In genomic region chr2:36059684-36060083, GRCh38 we compare ENCODE assay signal across 1 cellular context.
TF ChIP-seq lines count a peak whose summit lies in the region.

No MANE protein-coding gene starts in this region.

TF ChIP-seq in H1, 55 proteins besides CTCF, POLR2A, EP300 and RAD21 (continued from another document):
- TF ChIP-seq JUND (IDR thresholded peaks at IDR 0.05; ENCODE audit: low read length) (no peak), ATF2 (IDR thresholded peaks at IDR 0.05; ENCODE audit: low read length) (no peak), BRCA1 (IDR thresholded peaks at IDR 0.05; ENCODE audit: low read depth, low read length) (no peak), SP4 (IDR thresholded peaks at IDR 0.05; ENCODE audit: low read length) (no peak), SIRT6 (IDR thresholded peaks at IDR 0.05; ENCODE audit: low read length) (no peak), USF2 (IDR thresholded peaks at IDR 0.05; ENCODE audit: low read length) (no peak)
